10 cellular contexts compared by ENCODE assay signal in genomic region chr2:28544405-28544914, GRCh38. TPM values are rescaled to one million over a fixed set of nuclear protein-coding genes. Genes with fewer than 3 reads are reported as not detected.
DNase-seq lines count a peak whose midpoint lies in the region; ATAC-seq, FAIRE-seq and TF ChIP-seq lines count a peak whose summit lies in the region.
"Had no signal": no experiment of that assay in that cellular context is flagged by ENCODE, and none has a peak within 500 bp of the region (broad histone marks: within the 10 kb centered on the region; RNA-seq: fewer than 3 reads in every experiment).

No MANE protein-coding gene starts in this region.

- H3K79me2 ChIP-seq in H1 (ENCODE audit: control insufficient read depth in 1 of 2, insufficient read depth in 2 of 2, low read length in 2 of 2) = no peaks in the 10 kb centered on the region

- no peaks in the 10 kb centered on the region for H3K9me3 ChIP-seq in H1 (ENCODE audit: insufficient read depth in 2 of 2, low read depth in 1 of 2, low read length in 1 of 2)
- no peaks in the 10 kb centered on the region for H3K9me3 ChIP-seq in sigmoid colon
- H3K9me3 ChIP-seq: thoracic aorta had no signal

- intact Hi-C loops in sigmoid colon (cut with DNase I) = no loop called here

- H3K79me1 ChIP-seq in H1 (ENCODE audit: low read depth, low read length) = no peaks in the 10 kb centered on the region

- H3K23me2 ChIP-seq in H1 (ENCODE audit: low read depth, low read length) = no peaks in the 10 kb centered on the region

- CTCF ChIA-PET in H1 (lab: Charles Lee; ENCODE audit: partially characterized antibody) = interaction anchor here (1.2 kb wide), 1 partner anchor 9 kb away, joined by 5 read pairs; no protein-coding TSS in a partner anchor

- POLR2A ChIA-PET in H1 (lab: Charles Lee; ENCODE audit: partially characterized antibody) = no interaction called here

- no peak overlapping the region for H3K4me2 ChIP-seq in H1 (ENCODE audit: insufficient read depth in 1 of 2, low read depth in 2 of 2, low read length in 2 of 2)

- H3K23ac ChIP-seq in H1 (ENCODE audit: insufficient read length) = no peak overlapping the region

- H3K18ac ChIP-seq in H1 (ENCODE audit: extremely low read depth, low read length) = no peak overlapping the region

- H3K4me3 ChIP-seq in H1 (ENCODE audit: extremely low read depth in 1 of 4, insufficient read depth in 2 of 4, low read depth in 3 of 4, low read length in 4 of 4) = no peak overlapping the region
- H3K4me3 ChIP-seq in sigmoid colon = no peak overlapping the region
- H3K4me3 ChIP-seq: thoracic aorta had no signal

- H3K36me3 ChIP-seq in H1 (ENCODE audit: control insufficient read depth in 2 of 4, insufficient read depth in 4 of 4, low read length in 3 of 4) (no peaks in the 10 kb centered on the region), sigmoid colon (no peaks in the 10 kb centered on the region)
- H3K36me3 ChIP-seq: thoracic aorta had no signal

- no peak overlapping the region for H3K14ac ChIP-seq in H1 (ENCODE audit: insufficient read length)

- no peak overlapping the region for H4K91ac ChIP-seq in H1 (replicated peaks; ENCODE audit: insufficient read length, low read length)

- H3K4ac ChIP-seq in H1 (replicated peaks; ENCODE audit: insufficient read length, low read depth, low read length) = no peak overlapping the region

- H2AK5ac ChIP-seq in H1 (ENCODE audit: low read depth, low read length) = no peak overlapping the region

- TF ChIP-seq RAD21 in H1 (IDR thresholded peaks at IDR 0.05 in 1 of 2, conservative IDR thresholded peaks at IDR 0.05 in 1 of 2; ENCODE audit: low read depth in 2 of 2, low read length in 2 of 2) = no peak

- no peaks in the 10 kb centered on the region for H4K20me1 ChIP-seq in H1 (replicated peaks in 1 of 2; ENCODE audit: control insufficient read depth in 1 of 2, insufficient read depth in 2 of 2, low read length in 2 of 2)

- H2BK20ac ChIP-seq in H1 (ENCODE audit: low read length) = no peak overlapping the region

- no peak overlapping the region for H2BK5ac ChIP-seq in H1 (ENCODE audit: low read depth, low read length)

- no peaks in the 10 kb centered on the region; a peak in 1 of 7 replicates for H3K4me1 ChIP-seq in H1 (replicated peaks in 1 of 4; ENCODE audit: control insufficient read depth in 3 of 4, insufficient read depth in 4 of 4, low read length in 3 of 4)
- no peaks in the 10 kb centered on the region for H3K4me1 ChIP-seq in sigmoid colon

- ATAC-seq in HG02885 (IDR thresholded peaks at IDR 0.05; ENCODE audit: poor library complexity, unreplicated experiment) = no peak

- no peak overlapping the region for H2BK12ac ChIP-seq in H1 (ENCODE audit: low read depth, low read length)

- no peak overlapping the region for H3K27ac ChIP-seq in H1 (ENCODE audit: low read depth, low read length)
- H3K27ac ChIP-seq in sigmoid colon = no peak overlapping the region
- H3K27ac ChIP-seq: thoracic aorta had no signal

- no peak overlapping the region for H2AFZ ChIP-seq in H1 (ENCODE audit: low read length)

- DNase-seq in activated effector memory CD4-positive, alpha-beta T cell treated with anti-CD3 and anti-CD28 coated beads, Interleukin-2, amount 50 U/mL, for 16 hours = peak; percentile 68
- no peak for DNase-seq in activated effector memory CD4-positive, alpha-beta T cell treated with Interleukin-2 at 50 U/mL for 16 hours
- DNase-seq in T-helper 22 cell (ENCODE audit: low read depth) = peak; percentile 22
- DNase-seq in H1 (ENCODE audit: low read depth in 1 of 2, low spot score in 2 of 2) = no peak
- peak; percentile 20 for DNase-seq in sigmoid colon
- no peak for DNase-seq in DMS53 (lab: John Stamatoyannopoulos, UW)
- DNase-seq in SIG-M5 (lab: John Stamatoyannopoulos, UW) = no peak
- DNase-seq: occipital lobe had no signal

- TF ChIP-seq CTCF in H1 (IDR thresholded peaks at IDR 0.05; ENCODE audit: control extremely low read depth in 1 of 3, insufficient read depth in 1 of 3, low read depth in 1 of 3, low read length in 3 of 3) (no peak), sigmoid colon (IDR thresholded peaks at IDR 0.05) (no peak)

- H2BK120ac ChIP-seq in H1 (replicated peaks; ENCODE audit: low read depth, low read length) = no peak overlapping the region

- H4K8ac ChIP-seq in H1 (ENCODE audit: extremely low read depth, insufficient read depth, low read length) = 0 out of 2 replicates have a peak overlapping the region, but pooled peaks have one; percentile 28

- H3K9ac ChIP-seq in H1 (replicated peaks in 1 of 4; ENCODE audit: extremely low read depth in 1 of 4, low read depth in 3 of 4, low read length in 3 of 4) = no peak overlapping the region; a peak in 1 of 7 replicates

- TF ChIP-seq POLR2A in H1 (IDR thresholded peaks at IDR 0.05; ENCODE audit: control extremely low read depth in 1 of 2, low read depth in 2 of 2, low read length in 2 of 2) (no peak), sigmoid colon (IDR thresholded peaks at IDR 0.05) (no peak)

- TF ChIP-seq EP300 in H1 (IDR thresholded peaks at IDR 0.05; ENCODE audit: borderline replicate concordance in 1 of 2, low read depth in 2 of 2, low read length in 2 of 2) (no peak), sigmoid colon (IDR thresholded peaks at IDR 0.05) (no peak)

- H3K27me3 ChIP-seq in H1 (replicated peaks in 1 of 4; ENCODE audit: control insufficient read depth in 3 of 4, extremely low read depth in 1 of 4, insufficient read depth in 3 of 4, low read length in 3 of 4) (no peaks in the 10 kb centered on the region; a peak in 2 of 7 replicates), sigmoid colon (no peaks in the 10 kb centered on the region)

- no peak for FAIRE-seq in H1 (lab: Jason Lieb, UNC)

- 87% methylated on average over 8 of the region's 8 CpGs; no CpG with 5 or more reads in 1 of the 2 experiments for WGBS in H1 (ENCODE audit: extremely low coverage in 1 of 2, insufficient coverage in 1 of 2, insufficient read length in 1 of 2, insufficient replicate concordance in 2 of 2, low coverage in 1 of 2, low lambda C conversion rate in 2 of 2, missing lambda C conversion rate in 1 of 2), 2 experiments
- WGBS in sigmoid colon, 2 donors = 29 to 66% methylated on average over 8 of the region's 8 CpGs

- no peak overlapping the region for H4K5ac ChIP-seq in H1 (ENCODE audit: insufficient read length, low read depth, low read length)

- no peak overlapping the region for H3K56ac ChIP-seq in H1 (replicated peaks; ENCODE audit: insufficient read length, low read depth, low read length)

- H2BK15ac ChIP-seq in H1 (ENCODE audit: low read length) = no peak overlapping the region

TF ChIP-seq in H1, 55 proteins besides CTCF, POLR2A, EP300 and RAD21:
- TF ChIP-seq BCL11A (IDR thresholded peaks at IDR 0.05; ENCODE audit: low read depth in 2 of 2, low read length in 2 of 2) (no peak), CEBPB (IDR thresholded peaks at IDR 0.05; ENCODE audit: low read depth, low read length) (no peak), SIX5 (IDR thresholded peaks at IDR 0.05; ENCODE audit: low read depth, low read length) (no peak), EGR1 (IDR thresholded peaks at IDR 0.05; ENCODE audit: borderline replicate concordance, low read depth, low read length) (no peak), SP1 (IDR thresholded peaks at IDR 0.05; ENCODE audit: low read depth, low read length) (no peak), CBX5 (IDR thresholded peaks at IDR 0.05; ENCODE audit: low read depth, low read length) (no peak), GABPA (IDR thresholded peaks at IDR 0.05; ENCODE audit: borderline replicate concordance, insufficient read depth, low read length) (no peak), RNF2 (IDR thresholded peaks at IDR 0.05; ENCODE audit: borderline replicate concordance, low read depth, low read length, missing control alignments, poor library complexity, severe bottlenecking) (no peak), SP2 (IDR thresholded peaks at IDR 0.05; ENCODE audit: low read length) (no peak), CREB1 (IDR thresholded peaks at IDR 0.05) (no peak), RBBP5 (IDR thresholded peaks at IDR 0.05; ENCODE audit: borderline replicate concordance, low read depth, low read length) (no peak), EZH2 (IDR thresholded peaks at IDR 0.05; ENCODE audit: low read depth, low read length, severe bottlenecking) (no peak), RFX5 (IDR thresholded peaks at IDR 0.05; ENCODE audit: borderline replicate concordance, low read depth, low read length) (no peak)

RNA-seq across cellular contexts. Expression of gene PLB1, which starts 48.6 kb away (rescaled TPM):
- total RNA-seq in H1 (2021; fragmentation: NEBNext Ultra II Directional; extraction: Animal tissue kit (Norgen Biotek cat#: 25700)) = 0.15 and 0.20 TPM in 2 replicates
- polyA plus RNA-seq in H1 (2011; rRNA removed) = 0.08 and 0.36 TPM in 2 replicates
- polyA plus RNA-seq in H1 (2011; cell fraction: cytosol; rRNA removed) = 0.16 TPM
- 0.16 TPM for polyA plus RNA-seq in H1 (2011; cell fraction: nucleus; rRNA removed)
- polyA plus RNA-seq in H1 (2012, experiment 1 of 2) = 0.08 to 0.33 TPM (median 0.25 TPM) in 4 replicates
- polyA plus RNA-seq in H1 (2012, experiment 2 of 2) = 0.05 TPM
- 0.20 TPM for polyA plus RNA-seq in H1 (2013, experiment 1 of 2)
- polyA plus RNA-seq in H1 (2013, experiment 2 of 2) = 0.11 TPM
- polyA minus RNA-seq in H1 (2011; rRNA and poly(A)+ RNA removed) = 0.28 and 0.83 TPM in 2 replicates
- polyA minus RNA-seq in H1 (2011; cell fraction: cytosol; rRNA and poly(A)+ RNA removed) = not detected
- polyA minus RNA-seq in H1 (2011; cell fraction: nucleus; rRNA and poly(A)+ RNA removed) = 0.10 TPM
- 10 to 100 TPM in 1 of 4 donors, 1 to 10 TPM in 3; 2.1 to 18.3 (median 5.7) TPM for total RNA-seq in sigmoid colon
- 1 to 10 TPM; 1.2 to 1.8 (median 1.4) TPM for polyA plus RNA-seq in sigmoid colon

Comparison
In these comparisons a context has a peak if more than half of its experiments do, and no peak if none do; other contexts are left out.
1. DNase-seq: peak in activated effector memory CD4-positive, alpha-beta T cell treated with anti-CD3 and anti-CD28 coated beads, Interleukin-2, amount 50 U/mL, for 16 hours (single experiment), T-helper 22 cell (single experiment) and sigmoid colon (single experiment); none in activated effector memory CD4-positive, alpha-beta T cell treated with Interleukin-2 at 50 U/mL for 16 hours (single experiment), H1 (0 of 2), DMS53 (single experiment) and SIG-M5 (single experiment).